Comparison of ENCODE assay signal across 2 cellular contexts in genomic region chr12:112117685-112118084, GRCh38.
TF ChIP-seq lines count a peak whose summit lies in the region.

No MANE protein-coding gene starts in this region.

TF ChIP-seq in GM23338, 12 proteins besides CTCF, POLR2A, EP300 and RAD21 (continued from another document):
- no peak for TF ChIP-seq ZNF462 (CRISPR knock-in tag; IDR thresholded peaks at IDR 0.05)
- no peak for TF ChIP-seq EZH2 (IDR thresholded peaks at IDR 0.05; ENCODE audit: low read depth, unreplicated experiment)
- TF ChIP-seq CREB1 (CRISPR knock-in tag; IDR thresholded peaks at IDR 0.05; ENCODE audit: low read depth) = no peak
- TF ChIP-seq ZNF331 (CRISPR knock-in tag; IDR thresholded peaks at IDR 0.05; ENCODE audit: low read depth) = no peak
- no peak for TF ChIP-seq EZH2phosphoT487 (IDR thresholded peaks at IDR 0.05; ENCODE audit: unreplicated experiment)
- TF ChIP-seq STAT1 (IDR thresholded peaks at IDR 0.05; ENCODE audit: unreplicated experiment) = no peak
- TF ChIP-seq ETS1 (IDR thresholded peaks at IDR 0.05) = no peak
- TF ChIP-seq NANOG (IDR thresholded peaks at IDR 0.05; ENCODE audit: borderline replicate concordance) = no peak
- TF ChIP-seq JUNB (IDR thresholded peaks at IDR 0.05; ENCODE audit: unreplicated experiment) = no peak

TF ChIP-seq in SK-N-SH treated with all-trans-retinoic acid at 6 μM for 48 hours, 23 proteins besides CTCF, POLR2A, EP300 and RAD21 (continued from another document):
- TF ChIP-seq CREB5 (CRISPR knock-in tag; IDR thresholded peaks at IDR 0.05; ENCODE audit: low read depth) (no peak), ZNF565 (CRISPR knock-in tag; conservative IDR thresholded peaks at IDR 0.05; ENCODE audit: low read depth) (no peak), SNAI2 (CRISPR knock-in tag; IDR thresholded peaks at IDR 0.05) (no peak), PATZ1 (CRISPR knock-in tag; IDR thresholded peaks at IDR 0.05; ENCODE audit: borderline replicate concordance) (no peak), ESRRG (CRISPR knock-in tag; IDR thresholded peaks at IDR 0.05) (no peak), PPARA (CRISPR knock-in tag; IDR thresholded peaks at IDR 0.05; ENCODE audit: borderline replicate concordance) (no peak), ZFP3 (CRISPR knock-in tag; IDR thresholded peaks at IDR 0.05) (no peak), TSHZ2 (CRISPR knock-in tag; IDR thresholded peaks at IDR 0.05) (no peak), CSDC2 (CRISPR knock-in tag; IDR thresholded peaks at IDR 0.05) (no peak)
